ENCODE assay signal across 1 cellular context in the genomic region with DNA sequence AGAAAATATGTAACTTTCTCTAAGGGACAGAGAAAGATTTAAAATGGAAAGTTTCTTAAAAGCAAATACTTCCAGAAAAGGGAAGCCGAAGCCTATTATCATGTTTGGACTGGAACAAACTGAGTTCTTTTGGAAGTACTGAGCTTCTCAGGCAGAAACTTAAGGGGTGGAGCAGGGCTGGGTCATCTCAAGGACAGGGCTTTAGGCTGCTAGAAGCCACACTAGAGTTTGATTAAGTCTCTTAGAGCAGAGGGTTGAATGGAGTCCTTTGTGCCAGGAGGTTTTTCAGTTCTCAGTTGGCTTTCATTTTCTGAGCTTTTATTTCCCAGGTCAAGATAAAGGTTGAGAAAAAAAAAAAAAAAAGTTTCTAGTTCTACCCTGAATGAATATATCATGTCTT.
TF ChIP-seq lines count a peak whose summit lies in the region.

No MANE protein-coding gene starts in this region.

TF ChIP-seq in GM23338, 12 proteins besides CTCF, POLR2A, EP300 and RAD21 (continued from another document):
- TF ChIP-seq, protein P1, sequence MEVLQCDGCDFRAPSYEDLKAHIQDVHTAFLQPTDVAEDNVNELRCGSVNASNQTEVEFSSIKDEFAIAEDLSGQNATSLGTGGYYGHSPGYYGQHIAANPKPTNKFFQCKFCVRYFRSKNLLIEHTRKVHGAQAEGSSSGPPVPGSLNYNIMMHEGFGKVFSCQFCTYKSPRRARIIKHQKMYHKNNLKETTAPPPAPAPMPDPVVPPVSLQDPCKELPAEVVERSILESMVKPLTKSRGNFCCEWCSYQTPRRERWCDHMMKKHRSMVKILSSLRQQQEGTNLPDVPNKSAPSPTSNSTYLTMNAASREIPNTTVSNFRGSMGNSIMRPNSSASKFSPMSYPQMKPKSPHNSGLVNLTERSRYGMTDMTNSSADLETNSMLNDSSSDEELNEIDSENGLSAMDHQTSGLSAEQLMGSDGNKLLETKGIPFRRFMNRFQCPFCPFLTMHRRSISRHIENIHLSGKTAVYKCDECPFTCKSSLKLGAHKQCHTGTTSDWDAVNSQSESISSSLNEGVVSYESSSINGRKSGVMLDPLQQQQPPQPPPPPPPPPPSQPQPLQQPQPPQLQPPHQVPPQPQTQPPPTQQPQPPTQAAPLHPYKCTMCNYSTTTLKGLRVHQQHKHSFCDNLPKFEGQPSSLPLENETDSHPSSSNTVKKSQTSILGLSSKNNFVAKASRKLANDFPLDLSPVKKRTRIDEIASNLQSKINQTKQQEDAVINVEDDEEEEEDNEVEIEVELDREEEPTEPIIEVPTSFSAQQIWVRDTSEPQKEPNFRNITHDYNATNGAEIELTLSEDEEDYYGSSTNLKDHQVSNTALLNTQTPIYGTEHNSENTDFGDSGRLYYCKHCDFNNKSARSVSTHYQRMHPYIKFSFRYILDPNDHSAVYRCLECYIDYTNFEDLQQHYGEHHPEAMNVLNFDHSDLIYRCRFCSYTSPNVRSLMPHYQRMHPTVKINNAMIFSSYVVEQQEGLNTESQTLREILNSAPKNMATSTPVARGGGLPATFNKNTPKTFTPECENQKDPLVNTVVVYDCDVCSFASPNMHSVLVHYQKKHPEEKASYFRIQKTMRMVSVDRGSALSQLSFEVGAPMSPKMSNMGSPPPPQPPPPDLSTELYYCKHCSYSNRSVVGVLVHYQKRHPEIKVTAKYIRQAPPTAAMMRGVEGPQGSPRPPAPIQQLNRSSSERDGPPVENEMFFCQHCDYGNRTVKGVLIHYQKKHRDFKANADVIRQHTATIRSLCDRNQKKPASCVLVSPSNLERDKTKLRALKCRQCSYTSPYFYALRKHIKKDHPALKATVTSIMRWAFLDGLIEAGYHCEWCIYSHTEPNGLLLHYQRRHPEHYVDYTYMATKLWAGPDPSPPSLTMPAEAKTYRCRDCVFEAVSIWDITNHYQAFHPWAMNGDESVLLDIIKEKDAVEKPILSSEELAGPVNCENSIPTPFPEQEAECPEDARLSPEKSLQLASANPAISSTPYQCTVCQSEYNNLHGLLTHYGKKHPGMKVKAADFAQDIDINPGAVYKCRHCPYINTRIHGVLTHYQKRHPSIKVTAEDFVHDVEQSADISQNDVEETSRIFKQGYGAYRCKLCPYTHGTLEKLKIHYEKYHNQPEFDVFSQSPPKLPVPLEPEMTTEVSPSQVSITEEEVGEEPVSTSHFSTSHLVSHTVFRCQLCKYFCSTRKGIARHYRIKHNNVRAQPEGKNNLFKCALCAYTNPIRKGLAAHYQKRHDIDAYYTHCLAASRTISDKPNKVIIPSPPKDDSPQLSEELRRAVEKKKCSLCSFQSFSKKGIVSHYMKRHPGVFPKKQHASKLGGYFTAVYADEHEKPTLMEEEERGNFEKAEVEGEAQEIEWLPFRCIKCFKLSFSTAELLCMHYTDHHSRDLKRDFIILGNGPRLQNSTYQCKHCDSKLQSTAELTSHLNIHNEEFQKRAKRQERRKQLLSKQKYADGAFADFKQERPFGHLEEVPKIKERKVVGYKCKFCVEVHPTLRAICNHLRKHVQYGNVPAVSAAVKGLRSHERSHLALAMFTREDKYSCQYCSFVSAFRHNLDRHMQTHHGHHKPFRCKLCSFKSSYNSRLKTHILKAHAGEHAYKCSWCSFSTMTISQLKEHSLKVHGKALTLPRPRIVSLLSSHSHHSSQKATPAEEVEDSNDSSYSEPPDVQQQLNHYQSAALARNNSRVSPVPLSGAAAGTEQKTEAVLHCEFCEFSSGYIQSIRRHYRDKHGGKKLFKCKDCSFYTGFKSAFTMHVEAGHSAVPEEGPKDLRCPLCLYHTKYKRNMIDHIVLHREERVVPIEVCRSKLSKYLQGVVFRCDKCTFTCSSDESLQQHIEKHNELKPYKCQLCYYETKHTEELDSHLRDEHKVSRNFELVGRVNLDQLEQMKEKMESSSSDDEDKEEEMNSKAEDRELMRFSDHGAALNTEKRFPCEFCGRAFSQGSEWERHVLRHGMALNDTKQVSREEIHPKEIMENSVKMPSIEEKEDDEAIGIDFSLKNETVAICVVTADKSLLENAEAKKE (CRISPR knock-in tag; IDR thresholded peaks at IDR 0.05), result no peak
- TF ChIP-seq EZH2 (IDR thresholded peaks at IDR 0.05; ENCODE audit: low read depth, unreplicated experiment), result no peak
